ENCODE assay signal across 17 cellular contexts in genomic region chr16:24969071-24969470, GRCh38.
"Had no signal": no experiment of that assay in that cellular context is flagged by ENCODE, and none has a peak within 500 bp of the region (broad histone marks: within the 10 kb centered on the region; RNA-seq: fewer than 3 reads in every experiment).

No MANE protein-coding gene starts in this region.

- H3K4me1 Mint-ChIP-seq: neural progenitor cell had no signal

- H3K4me3 Mint-ChIP-seq: activated CD4-positive, alpha-beta memory T cell treated with anti-CD3 and anti-CD28 coated beads for 36 hours; activated T-helper 1 cell treated with anti-CD3 and anti-CD28 coated beads, Interleukin-12 subunit alpha, Interleukin-12 subunit beta, Interleukin-2, Interleukin-4 antibody, amounts not matched to agents 30 ng/mL and 10 ng/mL and 1 ng/mL, durations not matched to agents 14 hours and 24 hours and 36 hours; endodermal cell; naive thymus-derived CD4-positive, alpha-beta T cell; neural progenitor cell; stimulated activated naive CD8-positive, alpha-beta T cell treated with anti-CD3 and anti-CD28 coated beads, Interleukin-15, Interleukin-2, amounts not matched to agents 100 ng/mL and 50 ng/mL, for 24 hours had no signal

- H3K27ac Mint-ChIP-seq: activated CD4-positive, alpha-beta memory T cell treated with anti-CD3 and anti-CD28 coated beads for 36 hours; endodermal cell; neural progenitor cell; stimulated activated naive CD8-positive, alpha-beta T cell treated with anti-CD3 and anti-CD28 coated beads, Interleukin-15, Interleukin-2, amounts not matched to agents 100 ng/mL and 50 ng/mL, for 24 hours had no signal

- H3K9me3 Mint-ChIP-seq: activated CD4-positive, alpha-beta memory T cell treated with anti-CD3 and anti-CD28 coated beads for 36 hours; activated naive CD4-positive, alpha-beta T cell treated with anti-CD3 and anti-CD28 coated beads, Interleukin-2, amount 50 U/mL, for 72 hours; neural progenitor cell; stimulated activated naive CD8-positive, alpha-beta T cell treated with anti-CD3 and anti-CD28 coated beads, Interleukin-15, Interleukin-2, amounts not matched to agents 100 ng/mL and 50 ng/mL, for 24 hours had no signal

- DNase-seq: activated CD4-positive, alpha-beta memory T cell treated with anti-CD3 and anti-CD28 coated beads for 36 hours; activated gamma-delta T cell treated with Interleukin-2 at 50 U/mL for 16 hours; activated T-cell treated with anti-CD3 and anti-CD28 coated beads for 4 hours; amniotic stem cell; endodermal cell; foreskin melanocyte; glutamatergic neuron; mesendoderm; naive thymus-derived CD4-positive, alpha-beta T cell; sigmoid colon; stimulated activated CD8-positive, alpha-beta memory T cell treated with anti-CD3 and anti-CD28 coated beads, Interleukin-4, amount 100 ng/mL, for 48 hours; SW 1271; WERI-Rb-1 had no signal

- H3K27me3 Mint-ChIP-seq: activated CD4-positive, alpha-beta memory T cell treated with anti-CD3 and anti-CD28 coated beads for 36 hours; naive thymus-derived CD4-positive, alpha-beta T cell; stimulated activated naive CD8-positive, alpha-beta T cell treated with anti-CD3 and anti-CD28 coated beads, Interleukin-15, Interleukin-2, amounts not matched to agents 100 ng/mL and 50 ng/mL, for 24 hours had no signal

- ATAC-seq: activated naive CD4-positive, alpha-beta T cell treated with anti-CD3 and anti-CD28 coated beads, Interleukin-2, amount 50 U/mL, for 72 hours; naive thymus-derived CD4-positive, alpha-beta T cell had no signal
